ENCODE assay signal across 17 cellular contexts in the genomic region with DNA sequence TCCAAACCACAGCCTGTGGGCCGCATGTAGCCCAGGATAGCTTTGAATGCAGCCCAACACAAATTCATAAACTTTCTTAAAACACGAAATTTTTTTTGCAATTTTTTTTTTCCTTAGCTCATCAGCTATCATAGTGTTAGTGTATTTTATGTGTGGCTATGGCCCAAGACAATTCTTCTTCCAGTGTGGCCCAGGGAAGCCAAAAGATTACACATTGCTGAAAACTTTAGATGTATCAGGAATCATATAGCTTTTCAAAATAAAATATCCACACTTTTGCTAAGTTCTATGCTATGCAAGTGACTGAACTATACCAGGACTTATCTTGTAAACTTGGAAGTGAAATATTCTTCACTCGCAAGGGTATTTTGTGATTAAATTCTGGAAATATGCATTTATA. TPM values are rescaled to one million over a fixed set of nuclear protein-coding genes. Genes with fewer than 3 reads are reported as not detected.
DNase-seq lines count a peak whose midpoint lies in the region; ATAC-seq and TF ChIP-seq lines count a peak whose summit lies in the region.
"Had no signal": no experiment of that assay in that cellular context is flagged by ENCODE, and none has a peak within 500 bp of the region (broad histone marks: within the 10 kb centered on the region; RNA-seq: fewer than 3 reads in every experiment).

No MANE protein-coding gene starts in this region.

- H3K4ac ChIP-seq in IMR-90 (ENCODE audit: low read depth, low read length): no peak overlapping the region

- peaks cover 8% of the 10 kb centered on the region for H3K4me1 ChIP-seq in IMR-90 (ENCODE audit: control insufficient read depth, insufficient read depth, low read length)

- H2BK20ac ChIP-seq in IMR-90 (ENCODE audit: low read depth, low read length): no peak overlapping the region

- H3K14ac ChIP-seq in IMR-90 (replicated peaks; ENCODE audit: low read depth, low read length): no peak overlapping the region

- CTCF ChIA-PET in IMR-90 (lab: Yijun Ruan, JAX): interaction anchor here (1.2 to 1.6 kb wide), 2 partner anchors 23 to 417 kb away, joined by 3 to 6 read pairs; no protein-coding TSS in a partner anchor

- no peak overlapping the region for H2AK5ac ChIP-seq in IMR-90 (ENCODE audit: low read depth, low read length)

- H3K4me2 ChIP-seq in IMR-90 (ENCODE audit: low read depth, low read length): no peak overlapping the region

- H3K23ac ChIP-seq in IMR-90 (ENCODE audit: low read depth, low read length): no peak overlapping the region

- no peak overlapping the region for H2BK15ac ChIP-seq in IMR-90 (ENCODE audit: low read depth, low read length)

- no peak overlapping the region for H4K91ac ChIP-seq in IMR-90 (ENCODE audit: insufficient read depth, low read depth, low read length)

- ATAC-seq in IMR-90 (ENCODE audit: low read depth) (peak; percentile 65), GM19395 (IDR thresholded peaks at IDR 0.05; ENCODE audit: unreplicated experiment) (no peak), GM21825 (IDR thresholded peaks at IDR 0.05; ENCODE audit: unreplicated experiment) (no peak)

- POLR2A ChIA-PET in IMR-90 (lab: Charles Lee; ENCODE audit: unreplicated experiment): no interaction called here

- H3K79me1 ChIP-seq in IMR-90 (ENCODE audit: low read depth in 1 of 2, low read length in 2 of 2): peaks cover 21 to 41% of the 10 kb centered on the region in 2 experiments

- TF ChIP-seq RAD21 in IMR-90 (IDR thresholded peaks at IDR 0.05; ENCODE audit: low read length): no peak

- H3K9ac ChIP-seq in IMR-90 (ENCODE audit: low read depth, low read length): no peak overlapping the region

- peak; percentile 69 for DNase-seq in IMR-90
- DNase-seq in brain microvascular endothelial cell: no peak
- DNase-seq in fibroblast of peridontal ligament (ENCODE audit: extremely low read depth): peak; percentile 69
- peak; percentile 58 for DNase-seq in stromal cell of bone marrow (ENCODE audit: low read depth)
- no peak for DNase-seq in posterior cingulate gyrus
- DNase-seq: ACHN; C1 segment of cervical spinal cord; CD8-positive, alpha-beta memory T cell; DMS53; NCI-H1092; NCI-H1436 treated with DMSO at 0.1 percent for 48 hours; NCI-H2029; NCI-H2227 treated with DMSO at 0.1 percent for 48 hours; NCI-H510A treated with DMSO at 0.1 percent for 48 hours; NCI-H774 had no signal

- no peak overlapping the region for H4K5ac ChIP-seq in IMR-90 (ENCODE audit: low read depth, low read length)

- H2AK9ac ChIP-seq in IMR-90 (replicated peaks; ENCODE audit: low read depth, low read length, poor library complexity): no peak overlapping the region

- peak overlapping the region; percentile 82; the same call in 1 of the 2 replicates for H3K27ac ChIP-seq in IMR-90 (ENCODE audit: insufficient read depth, low read length)
- H3K27ac ChIP-seq in brain microvascular endothelial cell: peak overlapping the region; percentile 26

- peak overlapping the region; percentile 55 for H2BK5ac ChIP-seq in IMR-90 (ENCODE audit: low read depth, low read length, poor library complexity, severe bottlenecking)

- WGBS in IMR-90 (ENCODE audit: extremely low coverage in 2 of 2, insufficient read length in 1 of 2), 2 experiments: no CpG with 5 or more reads among the region's 3 CpGs

- in situ Hi-C loops in IMR-90 (cut with MboI; ENCODE audit: low sequenced_read_pairs): no loop called here
- in situ Hi-C loops in brain microvascular endothelial cell (cut with HindIII; ENCODE audit: low pct_ligation_motif_present, low sequenced_read_pairs): no loop called here

- no peaks in the 10 kb centered on the region for H4K20me1 ChIP-seq in IMR-90 (ENCODE audit: insufficient read depth, low read length)

- no TSS peak for BruUV-seq in IMR-90 (replicated peaks; lab: Mats Ljungman, UMichigan)

- H2AFZ ChIP-seq in IMR-90 (replicated peaks; ENCODE audit: low read length, poor library complexity): no peak overlapping the region

- no peak overlapping the region for H4K8ac ChIP-seq in IMR-90 (ENCODE audit: low read depth in 2 of 2, low read length in 2 of 2)

- dilution Hi-C loops in IMR-90 (cut with HindIII; ENCODE audit: low sequenced_read_pairs, unreplicated experiment): no loop called here

- 0 out of 2 replicates have a peak, but pooled peaks cover 6% of the 10 kb centered on the region for H3K9me1 ChIP-seq in IMR-90 (ENCODE audit: insufficient read depth, low read length)

- no peak overlapping the region for H2BK120ac ChIP-seq in IMR-90 (ENCODE audit: low read depth, low read length)

- no peak overlapping the region for H3K56ac ChIP-seq in IMR-90 (ENCODE audit: extremely low read depth, insufficient read depth, low read length)

- H3K36me3 ChIP-seq in IMR-90 (ENCODE audit: control insufficient read depth, insufficient read depth, low read length) (peaks cover 55% of the 10 kb centered on the region), brain microvascular endothelial cell (replicated peaks) (peaks cover 25% of the 10 kb centered on the region)

- H3K27me3 ChIP-seq in IMR-90 (ENCODE audit: control insufficient read depth, insufficient read depth, low read length) (no peaks in the 10 kb centered on the region), brain microvascular endothelial cell (replicated peaks) (no peaks in the 10 kb centered on the region)

- H3K18ac ChIP-seq in IMR-90 (ENCODE audit: low read depth, low read length): no peak overlapping the region

- H3K9me3 ChIP-seq in IMR-90 (ENCODE audit: control insufficient read depth, insufficient read depth, low read length): no peaks in the 10 kb centered on the region

- no peak overlapping the region for H3K4me3 ChIP-seq in IMR-90 (ENCODE audit: insufficient read depth, low read depth, low read length)
- no peak overlapping the region for H3K4me3 ChIP-seq in brain microvascular endothelial cell (ENCODE audit: low read depth, low read length)

- TF ChIP-seq CTCF in IMR-90 (conservative IDR thresholded peaks at IDR 0.05; ENCODE audit: low read depth, low read length) (no peak), brain microvascular endothelial cell (IDR thresholded peaks at IDR 0.05; ENCODE audit: low read depth, low read length, missing control alignments) (no peak)

- no peak for TF ChIP-seq POLR2A in IMR-90 (IDR thresholded peaks at IDR 0.05; ENCODE audit: low read depth, low read length)

- intact Hi-C loops in IMR-90 (cut with micrococcal nuclease) (no loop called here), posterior cingulate gyrus (cut with DNase I) (no loop called here)

TF ChIP-seq in IMR-90, 13 proteins besides CTCF, POLR2A, EP300 and RAD21:
- TF ChIP-seq MAFK (IDR thresholded peaks at IDR 0.05; ENCODE audit: low read depth, low read length) (no peak), CHD1 (IDR thresholded peaks at IDR 0.05; ENCODE audit: low read depth, low read length) (no peak), RFX5 (IDR thresholded peaks at IDR 0.05; ENCODE audit: low read depth, low read length) (no peak), MXI1 (IDR thresholded peaks at IDR 0.05; ENCODE audit: borderline replicate concordance, low read depth, low read length) (no peak), ELK1 (IDR thresholded peaks at IDR 0.05; ENCODE audit: borderline replicate concordance, low read depth, low read length) (no peak), MAZ (IDR thresholded peaks at IDR 0.05; ENCODE audit: borderline replicate concordance, low read depth, low read length) (no peak), NFE2L2 (IDR thresholded peaks at IDR 0.05; ENCODE audit: low read depth, low read length) (no peak), BHLHE40 (IDR thresholded peaks at IDR 0.05; ENCODE audit: low read depth, low read length) (no peak), FOS (IDR thresholded peaks at IDR 0.05; ENCODE audit: low read depth, low read length) (no peak), SMC3 (IDR thresholded peaks at IDR 0.05; ENCODE audit: low read depth, low read length) (no peak), RCOR1 (IDR thresholded peaks at IDR 0.05; ENCODE audit: insufficient replicate concordance, low read length) (no peak), CEBPB (IDR thresholded peaks at IDR 0.05; ENCODE audit: low read depth, low read length) (no peak)
- TF ChIP-seq, protein P1, sequence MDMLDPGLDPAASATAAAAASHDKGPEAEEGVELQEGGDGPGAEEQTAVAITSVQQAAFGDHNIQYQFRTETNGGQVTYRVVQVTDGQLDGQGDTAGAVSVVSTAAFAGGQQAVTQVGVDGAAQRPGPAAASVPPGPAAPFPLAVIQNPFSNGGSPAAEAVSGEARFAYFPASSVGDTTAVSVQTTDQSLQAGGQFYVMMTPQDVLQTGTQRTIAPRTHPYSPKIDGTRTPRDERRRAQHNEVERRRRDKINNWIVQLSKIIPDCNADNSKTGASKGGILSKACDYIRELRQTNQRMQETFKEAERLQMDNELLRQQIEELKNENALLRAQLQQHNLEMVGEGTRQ (IDR thresholded peaks at IDR 0.05; ENCODE audit: low read depth, low read length): no peak

RNA-seq across cellular contexts. Expression of gene MTHFD1L, which starts 49.7 kb away (rescaled TPM):
- 53.2 and 53.9 TPM in 2 replicates for total RNA-seq in IMR-90 (2012; rRNA removed)
- 39.0 and 43.5 TPM in 2 replicates for polyA plus RNA-seq in IMR-90 (2012; rRNA removed)
- 21.0 and 28.9 TPM in 2 replicates for polyA plus RNA-seq in IMR-90 (2012; cell fraction: cytosol; rRNA removed)
- polyA plus RNA-seq in IMR-90 (2012; cell fraction: nucleus; rRNA removed; ENCODE audit: low replicate concordance): 25.2 and 89.7 TPM in 2 replicates

Comparison
In these comparisons a context has a peak if more than half of its experiments do, and no peak if none do; other contexts are left out.
1. DNase-seq: peak in IMR-90 (single experiment), fibroblast of peridontal ligament (single experiment) and stromal cell of bone marrow (single experiment); none in brain microvascular endothelial cell (single experiment) and posterior cingulate gyrus (0 of 10).